8 cellular contexts compared by ENCODE assay signal in the genomic region with DNA sequence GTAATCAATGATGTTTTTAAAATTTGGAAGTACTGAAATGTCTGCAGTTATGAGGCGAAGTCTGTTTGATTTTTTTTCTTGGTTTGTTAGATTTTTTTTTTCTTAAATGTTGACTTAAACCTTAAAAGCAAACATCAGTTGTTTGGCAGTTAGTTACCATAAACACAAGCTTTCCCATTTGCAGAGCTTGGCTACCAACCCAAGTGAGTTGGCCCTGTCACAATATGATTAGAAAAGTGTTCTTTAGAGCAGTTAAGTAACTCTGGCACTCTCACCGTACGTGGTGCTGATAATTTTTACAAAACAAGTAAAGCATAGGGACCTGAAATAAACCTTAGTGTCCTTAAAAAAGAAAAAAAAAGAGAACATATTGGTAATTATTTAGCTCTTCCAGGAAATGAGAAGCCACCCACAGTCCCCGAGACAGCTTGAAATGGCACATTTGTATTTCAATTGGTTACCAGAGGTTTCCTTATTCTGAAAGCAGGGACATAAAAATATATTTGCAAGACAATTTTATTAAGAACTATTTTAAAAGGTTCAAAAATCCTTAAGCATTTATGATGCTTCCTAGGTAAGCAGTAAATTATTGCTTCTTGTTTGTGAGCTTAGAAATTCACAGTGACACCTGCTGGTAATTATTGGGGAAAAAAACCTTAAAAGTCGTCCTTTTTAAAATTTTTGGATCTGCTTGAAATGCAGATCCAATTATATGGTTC. TPM values are rescaled to one million over a fixed set of nuclear protein-coding genes. Genes with fewer than 3 reads are reported as not detected.
DNase-seq lines count a peak whose midpoint lies in the region; ATAC-seq, FAIRE-seq and TF ChIP-seq lines count a peak whose summit lies in the region.

No MANE protein-coding gene starts in this region.

- POLR2A ChIA-PET in SK-N-SH (lab: Yijun Ruan, JAX) = no interaction called here

- H3K9ac ChIP-seq in SK-N-SH = no peak overlapping the region

- no peak for DNase-seq in SK-N-SH
- DNase-seq in RPMI7951 (ENCODE audit: low read depth) = peak; percentile 40
- DNase-seq in frontal cortex (ENCODE audit: low spot score in 2 of 2) = no peak
- no peak for DNase-seq in tibial nerve (ENCODE audit: low spot score in 2 of 2)
- no peak for DNase-seq in activated CD4-positive, CD25-positive, alpha-beta regulatory T cell treated with anti-CD3 and anti-CD28 coated beads, Interleukin-2, amount 50 U/mL, for 72 hours

- no peak overlapping the region for H2AFZ ChIP-seq in SK-N-SH (ENCODE audit: low read depth)

- ATAC-seq in SK-N-SH treated with all-trans-retinoic acid at 6 μM for 48 hours (no peak), GM21619 (IDR thresholded peaks at IDR 0.05; ENCODE audit: unreplicated experiment) (no peak), HG03378 (IDR thresholded peaks at IDR 0.05; ENCODE audit: unreplicated experiment) (no peak)

- peak; percentile 60 for TF ChIP-seq CTCF in SK-N-SH (IDR thresholded peaks at IDR 0.05)
- TF ChIP-seq CTCF in tibial nerve (IDR thresholded peaks at IDR 0.05) = peak; percentile 23 to 65 (median 39)

- CTCF ChIA-PET in SK-N-SH (lab: Yijun Ruan, JAX) = interaction anchor here (0.6 to 10.5 kb wide), 15 partner anchors 9 to 600 kb away, joined by 3 to 278 read pairs (median 4); partner anchors contain the start of gene TPD52L1

- H3K79me2 ChIP-seq in SK-N-SH (ENCODE audit: insufficient read depth) = no peaks in the 10 kb centered on the region

- peak; percentile 32 for TF ChIP-seq RAD21 in SK-N-SH (IDR thresholded peaks at IDR 0.05; ENCODE audit: low read length)

- WGBS in SK-N-SH (ENCODE audit: low lambda C conversion rate) = 16% methylated on average over 5 of the region's 5 CpGs
- WGBS in tibial nerve, 2 donors = 40 to 44% methylated on average over 5 of the region's 5 CpGs

- H3K4me3 ChIP-seq in SK-N-SH (ENCODE audit: low read depth in 2 of 2, low read length in 1 of 2) = no peak overlapping the region
- no peak overlapping the region for H3K4me3 ChIP-seq in tibial nerve

- peaks cover 63% of the 10 kb centered on the region for H3K27me3 ChIP-seq in SK-N-SH (ENCODE audit: insufficient read depth)
- H3K27me3 ChIP-seq in tibial nerve = peaks cover 0 to 23% of the 10 kb centered on the region in 2 donors

- no peaks in the 10 kb centered on the region for H3K9me2 ChIP-seq in SK-N-SH

- H3K36me3 ChIP-seq in SK-N-SH (replicated peaks in 1 of 2; ENCODE audit: control insufficient read depth in 1 of 2, insufficient read depth in 2 of 2, low read length in 1 of 2) (no peaks in the 10 kb centered on the region), tibial nerve (no peaks in the 10 kb centered on the region)

- no peak for TF ChIP-seq POLR2A in tibial nerve (IDR thresholded peaks at IDR 0.05)

- H4K20me1 ChIP-seq in SK-N-SH (ENCODE audit: insufficient read depth) = no peaks in the 10 kb centered on the region

- H3K4me1 ChIP-seq in SK-N-SH (ENCODE audit: control insufficient read depth in 1 of 2, insufficient read depth in 2 of 2, low read depth in 1 of 2, low read length in 1 of 2) = peaks cover 0 to 13% of the 10 kb centered on the region in 2 experiments; a peak in 1 of 4 replicates
- peaks cover 0 to 27% (median 2%) of the 10 kb centered on the region in 4 donors for H3K4me1 ChIP-seq in tibial nerve

- TF ChIP-seq EP300 in SK-N-SH (IDR thresholded peaks at IDR 0.05; ENCODE audit: borderline replicate concordance in 1 of 2, low read depth in 1 of 2, low read length in 1 of 2) = no peak
- TF ChIP-seq EP300 in tibial nerve (IDR thresholded peaks at IDR 0.05) = no peak

- H3K27ac ChIP-seq in SK-N-SH (ENCODE audit: low read depth in 2 of 2, low read length in 1 of 2) (no peak overlapping the region), tibial nerve (no peak overlapping the region)

- peak; percentile 70 for FAIRE-seq in frontal cortex (lab: Jason Lieb, UNC)

- H3F3A ChIP-seq in SK-N-SH (replicated peaks; ENCODE audit: insufficient read depth) = no peaks in the 10 kb centered on the region

- no peaks in the 10 kb centered on the region for H3K9me3 ChIP-seq in SK-N-SH
- H3K9me3 ChIP-seq in tibial nerve = no peaks in the 10 kb centered on the region

- H3K4me2 ChIP-seq in SK-N-SH = no peak overlapping the region

TF ChIP-seq in SK-N-SH, 30 proteins besides CTCF, POLR2A, EP300 and RAD21:
- TF ChIP-seq SMC3 (IDR thresholded peaks at IDR 0.05; ENCODE audit: low read depth, low read length) (peak; percentile 16; the same call in 1 of the 2 replicates), REST (IDR thresholded peaks at IDR 0.05; ENCODE audit: low read depth, low read length) (no peak)

TF ChIP-seq in SK-N-SH treated with all-trans-retinoic acid at 6 μM for 48 hours, 23 proteins besides CTCF, POLR2A, EP300 and RAD21:
- TF ChIP-seq ZFP30 (CRISPR knock-in tag; IDR thresholded peaks at IDR 0.05) = no peak
- no peak for TF ChIP-seq TCF4 (CRISPR knock-in tag; IDR thresholded peaks at IDR 0.05; ENCODE audit: borderline replicate concordance)
- TF ChIP-seq ESRRG (CRISPR knock-in tag; IDR thresholded peaks at IDR 0.05) = no peak
- TF ChIP-seq TSHZ2 (CRISPR knock-in tag; IDR thresholded peaks at IDR 0.05) = no peak
- no peak for TF ChIP-seq CSDC2 (CRISPR knock-in tag; IDR thresholded peaks at IDR 0.05)

RNA-seq across cellular contexts. Expression of gene HEY2, which starts 3.9 kb away (rescaled TPM):
- polyA plus RNA-seq in SK-N-SH (2012; rRNA removed) = not detected in 2 replicates
- not detected in 2 replicates for polyA plus RNA-seq in SK-N-SH (2012; cell fraction: cytosol; rRNA removed)
- polyA plus RNA-seq in SK-N-SH (2012; cell fraction: nucleus; rRNA removed) = not detected in 2 replicates
- total RNA-seq in RPMI7951 (2014; rRNA removed; shearing (Covaris generic)) = 0.10 and 0.36 TPM in 2 replicates
- 1.2 TPM for total RNA-seq in frontal cortex
- 1 to 10 TPM; 1.5 to 7.3 (median 4.3) TPM for total RNA-seq in tibial nerve

RNA-seq across cellular contexts. Expression of gene NCOA7, which starts 37.4 kb away (rescaled TPM):
- polyA plus RNA-seq in SK-N-SH (2012; rRNA removed) = 16.3 and 19.6 TPM in 2 replicates
- polyA plus RNA-seq in SK-N-SH (2012; cell fraction: cytosol; rRNA removed) = 14.9 and 19.5 TPM in 2 replicates
- polyA plus RNA-seq in SK-N-SH (2012; cell fraction: nucleus; rRNA removed) = 26.4 and 30.5 TPM in 2 replicates
- total RNA-seq in RPMI7951 (2014; rRNA removed; shearing (Covaris generic)) = 12.8 and 17.9 TPM in 2 replicates
- total RNA-seq in frontal cortex (27.3 TPM), tibial nerve (10 to 100 TPM; 38.7 to 86.7 (median 59.7) TPM)
